ENCODE assay signal across 19 cellular contexts in genomic region chr15:77532846-77533245, GRCh38.
DNase-seq lines count a peak whose midpoint lies in the region; ATAC-seq and TF ChIP-seq lines count a peak whose summit lies in the region.
"Had no signal": no experiment of that assay in that cellular context is flagged by ENCODE, and none has a peak within 500 bp of the region (broad histone marks: within the 10 kb centered on the region; RNA-seq: fewer than 3 reads in every experiment).

No MANE protein-coding gene starts in this region.

- H3K27ac Mint-ChIP-seq in nephron progenitor cell = no peak overlapping the region
- H3K27ac Mint-ChIP-seq: CD8-positive, alpha-beta T cell; IgD-negative memory B cell had no signal

- H3K9me3 Mint-ChIP-seq in nephron progenitor cell = no peaks in the 10 kb centered on the region
- H3K9me3 Mint-ChIP-seq: CD8-positive, alpha-beta T cell; IgD-negative memory B cell had no signal

- peak; percentile 39 for DNase-seq in RWPE2 (ENCODE audit: low spot score)
- DNase-seq in caudate nucleus (lab: John Stamatoyannopoulos, UW) = no peak
- no peak for DNase-seq in nephron progenitor cell
- peak; percentile 69 for DNase-seq in stomach
- no peak for DNase-seq in activated naive CD4-positive, alpha-beta T cell treated with Interleukin-2 at 50 U/mL for 16 hours
- DNase-seq in NCI-H1417 (lab: John Stamatoyannopoulos, UW) = no peak
- DNase-seq: Calu3; CD8-positive, alpha-beta T cell; GF-D8; Karpas-422; NCI-H1048; NCI-H1436 treated with DMSO at 0.1 percent for 48 hours; NCI-H2029; NCI-H526 had no signal

- intact Hi-C loops in stomach (cut with DNase I; ENCODE audit: low total_unique reads) = no loop called here

- H3K4me1 Mint-ChIP-seq in nephron progenitor cell = peaks cover 63% of the 10 kb centered on the region

- H3K4me1 ChIP-seq in RWPE2 (ENCODE audit: insufficient read depth, poor library complexity, severe bottlenecking) (no peaks in the 10 kb centered on the region), stomach (peaks cover 0 to 5% (median 2%) of the 10 kb centered on the region in 4 donors)

- peak overlapping the region; percentile 10 for H3K4me3 Mint-ChIP-seq in nephron progenitor cell
- H3K4me3 Mint-ChIP-seq: CD8-positive, alpha-beta T cell; IgD-negative memory B cell had no signal

- no peaks in the 10 kb centered on the region for H3K27me3 ChIP-seq in RWPE2 (ENCODE audit: insufficient read depth, poor library complexity, severe bottlenecking)
- H3K27me3 ChIP-seq in stomach = peaks cover 0 to 5% (median 0%) of the 10 kb centered on the region in 3 donors
- H3K27me3 ChIP-seq: BLaER1 treated with 17β-estradiol and CSF1 and Interleukin-3, amounts not matched to agents 10 nM and 100 nM; SJSA1 had no signal

- peaks cover 6% of the 10 kb centered on the region for H3K27me3 Mint-ChIP-seq in nephron progenitor cell (ENCODE audit: low read depth, poor library complexity)

- H3K36me3 ChIP-seq in RWPE2 (ENCODE audit: low read depth) (no peaks in the 10 kb centered on the region), stomach (no peaks in the 10 kb centered on the region)
- H3K36me3 ChIP-seq: BLaER1 treated with 17β-estradiol and CSF1 and Interleukin-3, amounts not matched to agents 10 nM and 100 nM; SJSA1 had no signal

- ATAC-seq in RWPE2 (ENCODE audit: low read depth) = no peak
- no peak for ATAC-seq in HG03175 (IDR thresholded peaks at IDR 0.05; ENCODE audit: unreplicated experiment)
- ATAC-seq: CD8-positive, alpha-beta T cell; GM12878 had no signal

- TF ChIP-seq CTCF in RWPE2 (IDR thresholded peaks at IDR 0.05; ENCODE audit: poor library complexity, severe bottlenecking) (no peak), nephron progenitor cell (IDR thresholded peaks at IDR 0.05) (no peak), stomach (IDR thresholded peaks at IDR 0.05) (no peak)

- H3K4me3 ChIP-seq in RWPE2 (ENCODE audit: severe bottlenecking) (no peak overlapping the region), stomach (no peak overlapping the region)
- H3K4me3 ChIP-seq: BLaER1 treated with 17β-estradiol and CSF1 and Interleukin-3, amounts not matched to agents 10 nM and 100 nM; GM12878; SJSA1 had no signal

- TF ChIP-seq EP300 in stomach (IDR thresholded peaks at IDR 0.05) = no peak

- no peaks in the 10 kb centered on the region for H3K9me3 ChIP-seq in RWPE2 (ENCODE audit: severe bottlenecking)
- H3K9me3 ChIP-seq in stomach = no peaks in the 10 kb centered on the region
- H3K9me3 ChIP-seq: BLaER1 treated with 17β-estradiol and CSF1 and Interleukin-3, amounts not matched to agents 10 nM and 100 nM; SJSA1 had no signal

- H3K27ac ChIP-seq in RWPE2 (ENCODE audit: poor library complexity, severe bottlenecking) (no peak overlapping the region), caudate nucleus (ENCODE audit: low read depth, low read length) (peak overlapping the region; percentile 21), stomach (no peak overlapping the region)
- H3K27ac ChIP-seq: BLaER1 treated with 17β-estradiol and CSF1 and Interleukin-3, amounts not matched to agents 10 nM and 100 nM; SJSA1 had no signal

- TF ChIP-seq POLR2A in stomach (IDR thresholded peaks at IDR 0.05) = no peak

- WGBS in stomach, 5 donors = 55 to 68% (median 59%) methylated on average over 7 of the region's 7 CpGs

- no peaks in the 10 kb centered on the region for H3K36me3 Mint-ChIP-seq in nephron progenitor cell (ENCODE audit: low read depth)
- H3K36me3 Mint-ChIP-seq: CD8-positive, alpha-beta T cell; IgD-negative memory B cell had no signal

Comparison
In these comparisons a context has a peak if more than half of its experiments do, and no peak if none do; other contexts are left out.
1. DNase-seq: peak in RWPE2 (single experiment) and stomach (single experiment); none in caudate nucleus (0 of 61), nephron progenitor cell (single experiment), activated naive CD4-positive, alpha-beta T cell treated with Interleukin-2 at 50 U/mL for 16 hours (single experiment) and NCI-H1417 (0 of 3).